ENCODE assay signal across 8 cellular contexts in the genomic region with DNA sequence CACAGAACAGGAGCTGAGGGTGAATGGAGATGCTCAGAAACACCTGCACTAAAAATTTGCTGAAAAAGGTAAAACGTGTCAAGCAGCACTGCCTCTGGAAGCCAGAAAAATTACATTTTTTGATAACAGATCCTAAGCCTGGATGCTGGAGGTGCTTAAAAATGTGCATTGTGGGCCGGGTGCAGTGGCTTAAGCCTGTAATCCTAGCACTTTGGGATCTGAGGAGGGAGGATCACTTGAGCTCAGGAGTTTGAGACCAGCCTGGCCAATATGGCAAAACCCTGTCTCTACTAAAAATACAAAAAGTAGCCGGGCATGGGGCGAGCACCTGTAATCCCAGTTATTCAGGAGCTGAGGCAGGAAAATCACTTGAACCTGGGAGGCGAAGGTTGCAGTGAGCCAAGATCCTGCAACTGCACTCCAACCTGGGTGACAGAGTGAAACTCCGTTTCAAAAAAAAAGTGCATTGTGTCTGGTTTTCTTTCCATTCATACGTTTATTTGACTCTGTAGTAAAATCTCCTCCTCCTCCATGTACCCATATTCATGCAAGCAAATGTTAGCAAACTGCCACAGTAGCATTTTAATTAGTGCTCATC. TPM values are rescaled to one million over a fixed set of nuclear protein-coding genes. Genes with fewer than 3 reads are reported as not detected.
DNase-seq lines count a peak whose midpoint lies in the region; ATAC-seq, FAIRE-seq and TF ChIP-seq lines count a peak whose summit lies in the region.

No MANE protein-coding gene starts in this region.

- DNase-seq in OCI-M1 (lab: John Stamatoyannopoulos, UW): peak; percentile 43
- DNase-seq in psoas muscle: no peak
- no peak for DNase-seq in D721Med (ENCODE audit: insufficient read length, low spot score)
- no peak for DNase-seq in NCI-H1092 treated with DMSO at 0.1 percent for 48 hours (lab: John Stamatoyannopoulos, UW)
- no peak for DNase-seq in NCI-H2029 treated with DMSO at 0.1 percent for 48 hours (lab: John Stamatoyannopoulos, UW)

- WGBS in esophagus, 2 donors: 34 to 40% methylated on average over 7 of the region's 7 CpGs
- WGBS in psoas muscle, 3 donors: 25 to 33% (median 26%) methylated on average over 7 of the region's 7 CpGs

- no peak for FAIRE-seq in D721Med (lab: Jason Lieb, UNC)

- TF ChIP-seq CTCF in psoas muscle (IDR thresholded peaks at IDR 0.05) (no peak), D721Med (IDR thresholded peaks at IDR 0.05; ENCODE audit: insufficient read depth, missing control alignments) (no peak)

- H3K36me3 ChIP-seq in esophagus (ENCODE audit: control insufficient read depth in 2 of 2, insufficient read depth in 2 of 2, low read length in 1 of 2): peaks cover 0 to 5% of the 10 kb centered on the region in 2 donors
- H3K36me3 ChIP-seq in psoas muscle (ENCODE audit: insufficient read depth in 1 of 2, low read depth in 1 of 2): peaks cover 3 to 5% of the 10 kb centered on the region in 2 donors

- H3K27me3 ChIP-seq in esophagus (ENCODE audit: control insufficient read depth in 1 of 2, insufficient read depth in 2 of 2, low read length in 2 of 2): no peaks in the 10 kb centered on the region
- H3K27me3 ChIP-seq in psoas muscle (ENCODE audit: insufficient read depth in 3 of 3, low read length in 2 of 3): no peaks in the 10 kb centered on the region

- intact Hi-C loops in psoas muscle (cut with DNase I): no loop called here

- H3K9me3 ChIP-seq in esophagus (ENCODE audit: control insufficient read depth in 2 of 2, insufficient read depth in 1 of 2, low read depth in 1 of 2, low read length in 1 of 2): no peaks in the 10 kb centered on the region
- no peaks in the 10 kb centered on the region for H3K9me3 ChIP-seq in psoas muscle

- H3K27ac ChIP-seq in esophagus (ENCODE audit: low read depth in 2 of 2, low read length in 1 of 2) (peak overlapping the region; percentile 9 to 13), psoas muscle (peak overlapping the region; percentile 85)

- H3K4me3 ChIP-seq in esophagus (ENCODE audit: low read depth in 1 of 2, low read length in 2 of 2) (peak overlapping the region in 1 of 2 donors; percentile 86), psoas muscle (peak overlapping the region; percentile 82)

- H3K4me1 ChIP-seq in esophagus (ENCODE audit: control insufficient read depth in 2 of 2, insufficient read depth in 2 of 2, low read length in 1 of 2): no peaks in the 10 kb centered on the region
- H3K4me1 ChIP-seq in psoas muscle: peaks cover 7% of the 10 kb centered on the region

- ATAC-seq in GM18861 (IDR thresholded peaks at IDR 0.05; ENCODE audit: unreplicated experiment) (peak; percentile 10), psoas muscle (peak in 1 of 4 donors; percentile 41), HG03432 (IDR thresholded peaks at IDR 0.05; ENCODE audit: unreplicated experiment) (no peak)

RNA-seq across cellular contexts. Expression of gene BTN3A1, which starts 0.6 kb away (rescaled TPM):
- 1 to 10 TPM; 4.2 to 6.2 TPM for polyA plus RNA-seq in esophagus
- total RNA-seq in psoas muscle: 1 to 10 TPM; 1.8 to 9.3 (median 3.2) TPM
- 1 to 10 TPM; 2.4 to 6.2 (median 3.3) TPM for polyA plus RNA-seq in psoas muscle

RNA-seq across cellular contexts. Expression of gene BTN2A2, which starts 18.6 kb away (rescaled TPM):
- polyA plus RNA-seq in esophagus: 1 to 10 TPM; 3.4 to 3.5 TPM
- total RNA-seq in psoas muscle: 1 to 10 TPM; 1.5 to 4.9 (median 2.0) TPM
- polyA plus RNA-seq in psoas muscle: 1 to 10 TPM; 1.2 to 2.1 (median 1.4) TPM

RNA-seq across cellular contexts. Expression of gene BTN3A2, which starts 36.5 kb away (rescaled TPM):
- polyA plus RNA-seq in esophagus (1 to 10 TPM; 7.3 to 7.8 TPM), psoas muscle (1 to 10 TPM; 5.3 to 9.6 (median 7.1) TPM)
- total RNA-seq in psoas muscle: 10 to 100 TPM in 1 of 4 donors, 1 to 10 TPM in 3; 3.2 to 11.4 (median 6.3) TPM

RNA-seq across cellular contexts. Expression of gene BTN3A3, which starts 38.8 kb away (rescaled TPM):
- polyA plus RNA-seq in esophagus (1 to 10 TPM; 3.8 to 4.6 TPM), psoas muscle (1 to 10 TPM; 2.7 to 4.2 (median 3.7) TPM)
- total RNA-seq in psoas muscle: 1 to 10 TPM; 2.2 to 7.1 (median 2.7) TPM

RNA-seq across cellular contexts. Expression of gene BTN2A1, which starts 56.3 kb away (rescaled TPM):
- polyA plus RNA-seq in esophagus: 10 to 100 TPM; 10.3 to 10.7 TPM
- total RNA-seq in psoas muscle: 10 to 100 TPM in 1 of 4 donors, 1 to 10 TPM in 3; 7.2 to 11.4 (median 8.4) TPM
- polyA plus RNA-seq in psoas muscle: 10 to 100 TPM in 2 of 3 donors, 1 to 10 TPM in 1; 5.4 to 14.9 (median 13.2) TPM
